9 cellular contexts compared by ENCODE assay signal in genomic region chr15:77021803-77022381, GRCh38. TPM values are rescaled to one million over a fixed set of nuclear protein-coding genes. Genes with fewer than 3 reads are reported as not detected.
DNase-seq lines count a peak whose midpoint lies in the region; ATAC-seq, FAIRE-seq and TF ChIP-seq lines count a peak whose summit lies in the region.
"Had no signal": no experiment of that assay in that cellular context is flagged by ENCODE, and none has a peak within 500 bp of the region (broad histone marks: within the 10 kb centered on the region; RNA-seq: fewer than 3 reads in every experiment).

No MANE protein-coding gene starts in this region.

- CTCF ChIA-PET in GM10248 (lab: Yijun Ruan, JAX) = interaction anchor here (0.9 to 4.8 kb wide), 10 partner anchors 10 to 787 kb away, joined by 3 to 41 read pairs (median 8); no protein-coding TSS in a partner anchor

- DNase-seq in GM10248 (ENCODE audit: extremely low spot score) (peak; percentile 47), RCC 7860 (ENCODE audit: low spot score) (peak; percentile 59), amniotic stem cell (lab: John Stamatoyannopoulos, UW) (peak; percentile 5), skeletal muscle cell (ENCODE audit: low read depth) (peak; percentile 11), cerebellum (ENCODE audit: low spot score) (no peak), NCI-H510A (lab: John Stamatoyannopoulos, UW) (no peak), mucosa of gallbladder (ENCODE audit: low spot score) (no peak)
- DNase-seq: RPMI8226 had no signal

- ATAC-seq in HG03097 (IDR thresholded peaks at IDR 0.05; ENCODE audit: low FRiP score, unreplicated experiment) = no peak

- POLR2A ChIA-PET in GM10248 (lab: Yijun Ruan, JAX) = no interaction called here

- no peak for TF ChIP-seq CTCF in GM10248 (IDR thresholded peaks at IDR 0.05; ENCODE audit: control extremely low read depth, extremely low read depth, low read depth, missing control alignments)

- no peak overlapping the region for H3K4me3 ChIP-seq in skeletal muscle cell (ENCODE audit: low read depth, low read length)

- FAIRE-seq in RCC 7860 (lab: Jason Lieb, UNC) = no peak

RNA-seq across cellular contexts. Expression of gene PSTPIP1, which starts 27.0 kb away (rescaled TPM):
- total RNA-seq in cerebellum = 0.27 TPM
- 16.3 TPM for total RNA-seq in mucosa of gallbladder

RNA-seq across cellular contexts. Expression of gene TSPAN3, which starts 49.0 kb away (rescaled TPM):
- total RNA-seq in cerebellum = 261 TPM
- 430 TPM for total RNA-seq in mucosa of gallbladder

Comparison
In these comparisons a context has a peak if more than half of its experiments do, and no peak if none do; other contexts are left out.
1. DNase-seq: peak in GM10248 (single experiment), RCC 7860 (single experiment), amniotic stem cell (single experiment) and skeletal muscle cell (single experiment); none in cerebellum (single experiment), NCI-H510A (single experiment) and mucosa of gallbladder (single experiment).
2. RNA of gene PSTPIP1, which starts 27.0 kb away (total RNA-seq): 16.3 TPM in mucosa of gallbladder (single experiment); 0.27 TPM in cerebellum (single experiment); every median in the first group is over 10 times any median in the second.